29 cellular contexts compared by ENCODE assay signal in the genomic region with DNA sequence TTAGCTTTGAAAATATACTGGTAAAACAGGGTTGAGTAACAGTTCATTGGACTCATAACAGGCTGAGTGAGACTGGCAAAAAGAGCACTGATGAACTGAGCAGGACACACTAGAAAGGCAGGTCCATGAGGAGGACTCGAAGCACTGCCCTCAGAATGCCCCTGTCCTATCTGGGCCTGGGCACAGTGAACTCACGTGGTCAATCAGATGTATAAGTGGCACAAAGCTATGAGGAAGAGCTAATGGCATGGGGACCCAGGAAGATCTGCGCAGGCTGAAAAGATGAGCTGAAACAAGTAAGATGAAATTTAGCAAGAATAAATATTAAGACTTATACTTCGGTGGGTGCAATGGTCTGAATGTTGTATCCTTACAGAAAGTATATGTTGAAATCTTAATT. TPM values are rescaled to one million over a fixed set of nuclear protein-coding genes. Genes with fewer than 3 reads are reported as not detected.
"Had no signal": no experiment of that assay in that cellular context is flagged by ENCODE, and none has a peak within 500 bp of the region (broad histone marks: within the 10 kb centered on the region; RNA-seq: fewer than 3 reads in every experiment).

No MANE protein-coding gene starts in this region.

- H3K27ac Mint-ChIP-seq: stimulated activated effector memory CD8-positive, alpha-beta T cell treated with anti-CD3 and anti-CD28 coated beads, Interleukin-12 subunit alpha, Interleukin-12 subunit beta, amount 100 ng/mL, for 72 hours; stimulated activated memory B cell treated with anti-CD40 and anti-IgM and Interleukin-4, amounts not matched to agents 10 μg/mL and 1 μg/mL and 100 μg/mL, for 72 hours; stimulated activated naive B cell treated with anti-CD40 and anti-IgM and Interleukin-4, amounts not matched to agents 10 μg/mL and 1 μg/mL and 100 μg/mL, for 72 hours; stimulated activated naive CD8-positive, alpha-beta T cell treated with anti-CD3 and anti-CD28 coated beads, Interleukin-15, amount 100 ng/mL, for 72 hours; stimulated activated naive CD8-positive, alpha-beta T cell treated with anti-CD3 and anti-CD28 coated beads, Interleukin-15, Interleukin-2, amounts not matched to agents 100 ng/mL and 50 ng/mL, for 24 hours; type B pancreatic cell had no signal

- H3K4me3 ChIP-seq: stomach, suprapubic skin, testis, thoracic aorta, thyroid gland, tibial artery, tibial nerve, transverse colon, upper lobe of left lung, upper lobe of right lung, uterus, vagina had no signal

- H3K9me3 ChIP-seq: stomach, testis, thoracic aorta, thyroid gland, tibial artery, transverse colon, upper lobe of left lung, upper lobe of right lung, uterus, vagina had no signal

- H3K36me3 Mint-ChIP-seq: stimulated activated effector memory CD8-positive, alpha-beta T cell treated with anti-CD3 and anti-CD28 coated beads, Interleukin-12 subunit alpha, Interleukin-12 subunit beta, amount 100 ng/mL, for 72 hours; stimulated activated memory B cell treated with anti-CD40 and anti-IgM and Interleukin-4, amounts not matched to agents 10 μg/mL and 1 μg/mL and 100 μg/mL, for 72 hours; stimulated activated naive B cell treated with anti-CD40 and anti-IgM and Interleukin-4, amounts not matched to agents 10 μg/mL and 1 μg/mL and 100 μg/mL, for 72 hours; type B pancreatic cell had no signal

- H3K4me3 Mint-ChIP-seq: stimulated activated effector memory CD8-positive, alpha-beta T cell treated with anti-CD3 and anti-CD28 coated beads, Interleukin-12 subunit alpha, Interleukin-12 subunit beta, amount 100 ng/mL, for 72 hours; stimulated activated memory B cell treated with anti-CD40 and anti-IgM and Interleukin-4, amounts not matched to agents 10 μg/mL and 1 μg/mL and 100 μg/mL, for 72 hours; stimulated activated naive B cell treated with anti-CD40 and anti-IgM and Interleukin-4, amounts not matched to agents 10 μg/mL and 1 μg/mL and 100 μg/mL, for 72 hours; stimulated activated naive CD8-positive, alpha-beta T cell treated with anti-CD3 and anti-CD28 coated beads, Interleukin-15, amount 100 ng/mL, for 72 hours; stimulated activated naive CD8-positive, alpha-beta T cell treated with anti-CD3 and anti-CD28 coated beads, Interleukin-15, Interleukin-2, amounts not matched to agents 100 ng/mL and 50 ng/mL, for 24 hours; type B pancreatic cell had no signal

- H3K36me3 ChIP-seq: stomach, suprapubic skin, thoracic aorta, thyroid gland, tibial artery, tibial nerve, transverse colon, upper lobe of left lung, upper lobe of right lung, uterus, vagina had no signal

- DNase-seq: stimulated activated CD4-positive, alpha-beta T cell treated with anti-CD3 and anti-CD28 coated beads, Interleukin-2, amount 100 ng/mL, for 48 hours; stimulated activated CD4-positive, alpha-beta T cell treated with anti-CD3 and anti-CD28 coated beads, Interleukin-4, amount 100 ng/mL, for 1 hour; stimulated activated CD4-positive, alpha-beta T cell treated with anti-CD3 and anti-CD28 coated beads, Interleukin-4, amount 100 ng/mL, for 24 hours; stimulated activated CD4-positive, alpha-beta T cell treated with anti-CD3 and anti-CD28 coated beads, Interleukin-4, amount 100 ng/mL, for 4 hours; stimulated activated CD8-positive, alpha-beta memory T cell treated with anti-CD3 and anti-CD28 coated beads, Interleukin-4, amount 100 ng/mL, for 48 hours; stimulated activated naive B cell treated with anti-CD40 and anti-IgM and Interleukin-4, amounts not matched to agents 10 μg/mL and 1 μg/mL and 100 μg/mL, for 72 hours; stimulated activated naive CD4-positive, alpha-beta T cell; stimulated activated naive CD4-positive, alpha-beta T cell treated with Interleukin-2 at 50 U/mL for 16 hours; stimulated activated naive CD8-positive, alpha-beta T cell treated with anti-CD3 and anti-CD28 coated beads, Interleukin-15, amount 100 ng/mL, for 72 hours; stimulated activated naive CD8-positive, alpha-beta T cell treated with anti-CD3 and anti-CD28 coated beads, Interleukin-15, Interleukin-2, amounts not matched to agents 100 U/mL and 50 U/mL, for 24 hours; stomach; substantia nigra; testis; thyroid gland; tibial artery; transverse colon; trophoblast cell; upper lobe of left lung; upper lobe of right lung; uterus had no signal

- ATAC-seq: stimulated activated effector memory CD8-positive, alpha-beta T cell treated with anti-CD3 and anti-CD28 coated beads, Interleukin-12 subunit alpha, Interleukin-12 subunit beta, amount 100 ng/mL, for 72 hours; stimulated activated memory B cell treated with anti-CD40 and anti-IgM and Interleukin-4, amounts not matched to agents 10 μg/mL and 1 μg/mL and 100 μg/mL, for 72 hours; stimulated activated naive B cell treated with anti-CD40 and anti-IgM and Interleukin-4, amounts not matched to agents 10 μg/mL and 1 μg/mL and 100 μg/mL, for 72 hours; stimulated activated naive CD8-positive, alpha-beta T cell treated with anti-CD3 and anti-CD28 coated beads, Interleukin-15, amount 100 ng/mL, for 72 hours; stimulated activated naive CD8-positive, alpha-beta T cell treated with anti-CD3 and anti-CD28 coated beads, Interleukin-15, Interleukin-2, amounts not matched to agents 100 U/mL and 50 U/mL, for 24 hours; upper lobe of right lung had no signal

- H3K27ac ChIP-seq: stomach, suprapubic skin, testis, thoracic aorta, thyroid gland, tibial artery, tibial nerve, transverse colon, upper lobe of left lung, upper lobe of right lung, uterus, vagina had no signal

- H3K4me1 ChIP-seq: stomach, suprapubic skin, testis, thyroid gland, tibial artery, tibial nerve, transverse colon, upper lobe of left lung, upper lobe of right lung, uterus, vagina had no signal

- H3K9me3 Mint-ChIP-seq: type B pancreatic cell had no signal

- H3K4me1 Mint-ChIP-seq: stimulated activated effector memory CD8-positive, alpha-beta T cell treated with anti-CD3 and anti-CD28 coated beads, Interleukin-12 subunit alpha, Interleukin-12 subunit beta, amount 100 ng/mL, for 72 hours; stimulated activated memory B cell treated with anti-CD40 and anti-IgM and Interleukin-4, amounts not matched to agents 10 μg/mL and 1 μg/mL and 100 μg/mL, for 72 hours; stimulated activated naive B cell treated with anti-CD40 and anti-IgM and Interleukin-4, amounts not matched to agents 10 μg/mL and 1 μg/mL and 100 μg/mL, for 72 hours; stimulated activated naive CD8-positive, alpha-beta T cell treated with anti-CD3 and anti-CD28 coated beads, Interleukin-15, amount 100 ng/mL, for 72 hours had no signal

RNA-seq across cellular contexts. Expression of a gene that starts 9.2 kb away (rescaled TPM):
- total RNA-seq: subcutaneous adipose tissue, suprapubic skin, thoracic aorta, upper lobe of right lung, vagina had no signal
